Comparison of ENCODE assay signal across 1 cellular context in genomic region chr19:4396949-4397783, GRCh38.
TF ChIP-seq lines count a peak whose summit lies in the region.

No MANE protein-coding gene starts in this region.

TF ChIP-seq in HepG2, 621 proteins besides CTCF, POLR2A, EP300 and RAD21:
- TF ChIP-seq ZNF891 (CRISPR knock-in tag; IDR thresholded peaks at IDR 0.05) (no peak), MTA1 (CRISPR knock-in tag; IDR thresholded peaks at IDR 0.05; ENCODE audit: borderline replicate concordance) (no peak), RBFOX2 (IDR thresholded peaks at IDR 0.05; ENCODE audit: low read depth, low read length) (0 out of 2 replicates have a peak, but pooled peaks have one; percentile 33)
TF ChIP-seq in HepG2: peak in this region for 1.
